ENCODE assay signal across 44 cellular contexts in genomic region chr4:4195354-4195753, GRCh38. TPM values are rescaled to one million over a fixed set of nuclear protein-coding genes. Genes with fewer than 3 reads are reported as not detected.
"Had no signal": no experiment of that assay in that cellular context is flagged by ENCODE, and none has a peak within 500 bp of the region (broad histone marks: within the 10 kb centered on the region; RNA-seq: fewer than 3 reads in every experiment).

No MANE protein-coding gene starts in this region.

- H3K36me3 Mint-ChIP-seq: activated naive CD4-positive, alpha-beta T cell treated with anti-CD3 and anti-CD28 coated beads, Interleukin-2, amount 10 ng/mL, durations not matched to agents 7 days and 5 days; activated naive CD4-positive, alpha-beta T cell treated with anti-CD3 and anti-CD28 coated beads, Interleukin-2, amount 50 U/mL, for 24 hours; activated naive CD4-positive, alpha-beta T cell treated with anti-CD3 and anti-CD28 coated beads, Interleukin-2, amount 50 U/mL, for 72 hours; activated naive CD8-positive, alpha-beta T cell; activated naive CD8-positive, alpha-beta T cell treated with anti-CD3 and anti-CD28 coated beads for 36 hours; activated naive CD8-positive, alpha-beta T cell treated with anti-CD3 and anti-CD28 coated beads, Interleukin-2, amount 10 ng/mL, durations not matched to agents 7 days and 5 days; brain had no signal

- H3K4me1 ChIP-seq: adrenal gland, ascending aorta, body of pancreas, breast epithelium had no signal

- DNase-seq: activated effector memory CD4-positive, alpha-beta T cell treated with anti-CD3 and anti-CD28 coated beads, Interleukin-2, amount 50 U/mL, for 16 hours; activated effector memory CD4-positive, alpha-beta T cell treated with Interleukin-2 at 50 U/mL for 16 hours; activated gamma-delta T cell; activated gamma-delta T cell treated with Interleukin-2 at 50 U/mL for 16 hours; activated naive CD4-positive, alpha-beta T cell; activated naive CD4-positive, alpha-beta T cell treated with anti-CD3 and anti-CD28 coated beads for 36 hours; activated naive CD4-positive, alpha-beta T cell treated with anti-CD3 and anti-CD28 coated beads, Interleukin-2, amount 10 ng/mL, durations not matched to agents 7 days and 5 days; activated naive CD4-positive, alpha-beta T cell treated with anti-CD3 and anti-CD28 coated beads, Interleukin-2, amount 50 U/mL, for 16 hours; activated naive CD4-positive, alpha-beta T cell treated with Interleukin-2 at 50 U/mL for 16 hours; activated naive CD8-positive, alpha-beta T cell treated with anti-CD3 and anti-CD28 coated beads for 36 hours; activated naive CD8-positive, alpha-beta T cell treated with anti-CD3 and anti-CD28 coated beads, Interleukin-2, amount 10 ng/mL, durations not matched to agents 7 days and 5 days; activated naive CD8-positive, alpha-beta T cell treated with anti-CD3 and anti-CD28 coated beads, Interleukin-2, amount 50 U/mL, for 24 hours; activated T-cell treated with anti-CD3 and anti-CD28 coated beads, Interleukin-2, amount 50 U/mL, for 1 hour; activated T-cell treated with anti-CD3 and anti-CD28 coated beads, Interleukin-2, amount 50 U/mL, for 24 hours; activated T-cell treated with anti-CD3 and anti-CD28 coated beads, Interleukin-2, amount 50 U/mL, for 4 hours; activated T-cell treated with anti-CD3 and anti-CD28 coated beads, Interleukin-2, amount 50 U/mL, for 48 hours; activated T-cell treated with anti-CD3 and anti-CD28 coated beads, Interleukin-2, amount 50 U/mL, for 72 hours; adrenal gland; amniotic stem cell; amygdala; anterior cingulate cortex; aorta; body of pancreas; brain microvascular endothelial cell; caudate nucleus; central memory CD4-positive, alpha-beta T cell; cerebellar nuclear complex had no signal

- H3K4me3 ChIP-seq: adrenal gland, ascending aorta, body of pancreas, breast epithelium, cardiac muscle cell had no signal

- H3K9me3 Mint-ChIP-seq: activated naive CD4-positive, alpha-beta T cell treated with anti-CD3 and anti-CD28 coated beads for 36 hours; activated naive CD4-positive, alpha-beta T cell treated with anti-CD3 and anti-CD28 coated beads, Interleukin-2, amount 10 ng/mL, durations not matched to agents 7 days and 5 days; activated naive CD4-positive, alpha-beta T cell treated with anti-CD3 and anti-CD28 coated beads, Interleukin-2, amount 50 U/mL, for 24 hours; activated naive CD4-positive, alpha-beta T cell treated with anti-CD3 and anti-CD28 coated beads, Interleukin-2, amount 50 U/mL, for 72 hours; activated naive CD8-positive, alpha-beta T cell treated with anti-CD3 and anti-CD28 coated beads for 36 hours; activated naive CD8-positive, alpha-beta T cell treated with anti-CD3 and anti-CD28 coated beads, Interleukin-2, amount 50 U/mL, for 24 hours; activated T-cell treated with anti-CD3 and anti-CD28 coated beads, Interleukin-2, amount 50 U/mL, for 4 hours; activated T-helper 1 cell treated with anti-CD3 and anti-CD28 coated beads, Interleukin-12 subunit alpha, Interleukin-12 subunit beta, Interleukin-2, Interleukin-4 antibody, amounts not matched to agents 30 ng/mL and 10 ng/mL and 1 ng/mL, durations not matched to agents 14 hours and 24 hours and 36 hours; activated T-helper 17 cell treated with anti-CD3 and anti-CD28 coated beads, Interleukin-2, amount 50 U/mL, for 72 hours; activated T-helper 2 cell treated with anti-CD3 and anti-CD28 coated beads, Interferon-gamma antibody, Interleukin-2, Interleukin-4, amounts not matched to agents 10 μg/mL and 5 μg/mL and 100 μg/mL, durations not matched to agents 14 hours and 24 hours and 36 hours; central memory CD8-positive, alpha-beta T cell had no signal

- ATAC-seq: activated naive CD4-positive, alpha-beta T cell treated with anti-CD3 and anti-CD28 coated beads, Interleukin-2, amount 50 U/mL, for 72 hours; activated naive CD8-positive, alpha-beta T cell treated with anti-CD3 and anti-CD28 coated beads, Interleukin-2, amount 50 U/mL, for 24 hours; activated T-cell treated with anti-CD3 and anti-CD28 coated beads, Interleukin-2, amount 50 U/mL, for 4 hours; activated T-cell treated with anti-CD3 and anti-CD28 coated beads, Interleukin-2, amount 50 U/mL, for 72 hours; activated T-helper 17 cell treated with anti-CD3 and anti-CD28 coated beads, Interleukin-2, amount 50 U/mL, for 72 hours; body of pancreas had no signal

- H3K4me1 Mint-ChIP-seq: activated naive CD4-positive, alpha-beta T cell treated with anti-CD3 and anti-CD28 coated beads, Interleukin-2, amount 10 ng/mL, durations not matched to agents 7 days and 5 days; activated naive CD4-positive, alpha-beta T cell treated with anti-CD3 and anti-CD28 coated beads, Interleukin-2, amount 50 U/mL, for 24 hours; activated naive CD8-positive, alpha-beta T cell treated with anti-CD3 and anti-CD28 coated beads, Interleukin-2, amount 50 U/mL, for 24 hours; brain had no signal

- FAIRE-seq: astrocyte had no signal

- H3K36me3 ChIP-seq: adrenal gland, ascending aorta, brain microvascular endothelial cell, breast epithelium, cardiac muscle cell had no signal

- H3K9me3 ChIP-seq: adrenal gland, ascending aorta, body of pancreas, breast epithelium had no signal

- H3K27ac ChIP-seq: adrenal gland, ascending aorta, body of pancreas, brain microvascular endothelial cell, breast epithelium, cardiac muscle cell had no signal

- H3K27me3 ChIP-seq: adrenal gland, ascending aorta, body of pancreas, brain microvascular endothelial cell, cardiac muscle cell had no signal

- H3K4me3 Mint-ChIP-seq: activated naive CD4-positive, alpha-beta T cell treated with anti-CD3 and anti-CD28 coated beads for 36 hours; activated naive CD4-positive, alpha-beta T cell treated with anti-CD3 and anti-CD28 coated beads, Interleukin-2, amount 10 ng/mL, durations not matched to agents 7 days and 5 days; activated naive CD4-positive, alpha-beta T cell treated with anti-CD3 and anti-CD28 coated beads, Interleukin-2, amount 50 U/mL, for 24 hours; activated naive CD8-positive, alpha-beta T cell; activated naive CD8-positive, alpha-beta T cell treated with anti-CD3 and anti-CD28 coated beads for 36 hours; activated naive CD8-positive, alpha-beta T cell treated with anti-CD3 and anti-CD28 coated beads, Interleukin-2, amount 10 ng/mL, durations not matched to agents 7 days and 5 days; activated naive CD8-positive, alpha-beta T cell treated with anti-CD3 and anti-CD28 coated beads, Interleukin-2, amount 50 U/mL, for 24 hours; activated T-cell treated with anti-CD3 and anti-CD28 coated beads, Interleukin-2, amount 50 U/mL, for 24 hours; activated T-cell treated with anti-CD3 and anti-CD28 coated beads, Interleukin-2, amount 50 U/mL, for 4 hours; activated T-cell treated with anti-CD3 and anti-CD28 coated beads, Interleukin-2, amount 50 U/mL, for 72 hours; activated T-helper 1 cell treated with anti-CD3 and anti-CD28 coated beads, Interleukin-12 subunit alpha, Interleukin-12 subunit beta, Interleukin-2, Interleukin-4 antibody, amounts not matched to agents 30 ng/mL and 10 ng/mL and 1 ng/mL, durations not matched to agents 14 hours and 24 hours and 36 hours; activated T-helper 17 cell treated with anti-CD3 and anti-CD28 coated beads, Interleukin-2, amount 50 U/mL, for 72 hours; brain; central memory CD8-positive, alpha-beta T cell had no signal

- H3K27ac Mint-ChIP-seq: activated naive CD4-positive, alpha-beta T cell treated with anti-CD3 and anti-CD28 coated beads for 36 hours; activated naive CD4-positive, alpha-beta T cell treated with anti-CD3 and anti-CD28 coated beads, Interleukin-2, amount 10 ng/mL, durations not matched to agents 7 days and 5 days; activated naive CD4-positive, alpha-beta T cell treated with anti-CD3 and anti-CD28 coated beads, Interleukin-2, amount 50 U/mL, for 24 hours; activated naive CD4-positive, alpha-beta T cell treated with anti-CD3 and anti-CD28 coated beads, Interleukin-2, amount 50 U/mL, for 72 hours; activated naive CD8-positive, alpha-beta T cell; activated naive CD8-positive, alpha-beta T cell treated with anti-CD3 and anti-CD28 coated beads for 36 hours; activated naive CD8-positive, alpha-beta T cell treated with anti-CD3 and anti-CD28 coated beads, Interleukin-2, amount 10 ng/mL, durations not matched to agents 7 days and 5 days; activated naive CD8-positive, alpha-beta T cell treated with anti-CD3 and anti-CD28 coated beads, Interleukin-2, amount 50 U/mL, for 24 hours; activated T-cell treated with anti-CD3 and anti-CD28 coated beads, Interleukin-2, amount 50 U/mL, for 24 hours; activated T-cell treated with anti-CD3 and anti-CD28 coated beads, Interleukin-2, amount 50 U/mL, for 72 hours; activated T-helper 1 cell treated with anti-CD3 and anti-CD28 coated beads, Interleukin-12 subunit alpha, Interleukin-12 subunit beta, Interleukin-2, Interleukin-4 antibody, amounts not matched to agents 30 ng/mL and 10 ng/mL and 1 ng/mL, durations not matched to agents 14 hours and 24 hours and 36 hours; activated T-helper 17 cell treated with anti-CD3 and anti-CD28 coated beads, Interleukin-2, amount 50 U/mL, for 72 hours; activated T-helper 2 cell treated with anti-CD3 and anti-CD28 coated beads, Interferon-gamma antibody, Interleukin-2, Interleukin-4, amounts not matched to agents 10 μg/mL and 5 μg/mL and 100 μg/mL, durations not matched to agents 14 hours and 24 hours and 36 hours; brain had no signal

RNA-seq across cellular contexts. Expression of gene OTOP1, which starts 31.4 kb away (rescaled TPM):
- total RNA-seq: activated naive CD4-positive, alpha-beta T cell treated with anti-CD3 and anti-CD28 coated beads for 36 hours; activated naive CD4-positive, alpha-beta T cell treated with anti-CD3 and anti-CD28 coated beads, Interleukin-2, amount 50 U/mL, for 72 hours; activated naive CD8-positive, alpha-beta T cell treated with anti-CD3 and anti-CD28 coated beads for 36 hours; activated naive CD8-positive, alpha-beta T cell treated with anti-CD3 and anti-CD28 coated beads, Interleukin-2, amount 10 ng/mL, durations not matched to agents 7 days and 5 days; activated T-cell treated with anti-CD3 and anti-CD28 coated beads, Interleukin-2, amount 50 U/mL, for 4 hours; activated T-cell treated with anti-CD3 and anti-CD28 coated beads, Interleukin-2, amount 50 U/mL, for 72 hours; activated T-helper 1 cell treated with anti-CD3 and anti-CD28 coated beads, Interleukin-12 subunit alpha, Interleukin-12 subunit beta, Interleukin-2, Interleukin-4 antibody, amounts not matched to agents 30 ng/mL and 10 ng/mL and 1 ng/mL, durations not matched to agents 14 hours and 24 hours and 36 hours; activated T-helper 17 cell treated with anti-CD3 and anti-CD28 coated beads, Interleukin-2, amount 50 U/mL, for 72 hours; activated T-helper 2 cell treated with anti-CD3 and anti-CD28 coated beads, Interferon-gamma antibody, Interleukin-2, Interleukin-4, amounts not matched to agents 10 μg/mL and 5 μg/mL and 100 μg/mL, durations not matched to agents 14 hours and 24 hours and 36 hours; adrenal gland; aorta; ascending aorta; astrocyte; body of pancreas; breast epithelium; bronchial epithelial cell; cardiac muscle cell; cardiac septum; cerebellum; chondrocyte had no signal
- polyA plus RNA-seq: adipose tissue, adrenal gland, aorta, cardiac muscle cell had no signal
